In the genomic region with DNA sequence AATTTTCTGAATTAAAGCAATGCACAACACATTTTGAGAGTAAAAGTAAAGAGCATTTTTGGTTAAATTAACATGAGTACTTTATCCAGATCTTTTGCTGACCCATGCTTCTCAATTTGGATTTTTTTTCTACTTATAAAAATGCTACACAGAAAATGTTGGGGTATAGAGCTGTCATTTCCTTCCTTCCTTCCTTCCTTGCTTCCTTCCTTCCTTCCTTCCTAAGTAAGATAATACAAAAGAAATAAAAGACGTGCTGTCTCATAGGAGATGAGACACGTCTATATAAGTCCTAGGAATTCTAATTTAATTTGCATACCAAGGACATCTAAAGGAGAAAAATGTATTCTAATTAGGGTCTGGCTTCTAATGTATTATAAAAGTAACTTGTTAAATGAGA, we compare ENCODE assay signal across 25 cellular contexts. TPM values are rescaled to one million over a fixed set of nuclear protein-coding genes. Genes with fewer than 3 reads are reported as not detected.
DNase-seq lines count a peak whose midpoint lies in the region; ATAC-seq, FAIRE-seq and TF ChIP-seq lines count a peak whose summit lies in the region.
"Had no signal": no experiment of that assay in that cellular context is flagged by ENCODE, and none has a peak within 500 bp of the region (broad histone marks: within the 10 kb centered on the region; RNA-seq: fewer than 3 reads in every experiment).

No MANE protein-coding gene starts in this region.

- in situ Hi-C loops in Panc1 (cut with HindIII; ENCODE audit: low pct_unique_long_range_greater_than_20kb, low sequenced_read_pairs) (no loop called here), K562 (cut with MboI) (no loop called here)

- H3K4me3 ChIP-seq in HCT116 (replicated peaks in 1 of 2; ENCODE audit: low read depth in 1 of 2, low read length in 2 of 2), result no peak overlapping the region
- H3K4me3 ChIP-seq in Panc1 (ENCODE audit: low read depth in 2 of 2, low read length in 2 of 2), result no peak overlapping the region
- H3K4me3 ChIP-seq in K562, result no peak overlapping the region
- H3K4me3 ChIP-seq: BLaER1 treated with 17β-estradiol and CSF1 and Interleukin-3, amounts not matched to agents 10 nM and 100 nM; GM12878; GM23248 had no signal

- no peak for FAIRE-seq in K562 (lab: Jason Lieb, UNC)
- FAIRE-seq: D721Med, GM12878, GM19239, H1 had no signal

- RAD21 ChIA-PET in HCT116 (lab: Charles Lee; ENCODE audit: low non-redundant PET in 1 of 2, low total read pairs in 2 of 2, uncharacterized antibody in 2 of 2, unreplicated experiment in 2 of 2), result no interaction called here

- no peak for TF ChIP-seq EP300 in K562 (IDR thresholded peaks at IDR 0.05; ENCODE audit: low read length)

- H3K9me1 ChIP-seq in K562 (ENCODE audit: control insufficient read depth, insufficient read depth, low read length), result no peaks in the 10 kb centered on the region

- TF ChIP-seq POLR2A in HCT116 (IDR thresholded peaks at IDR 0.05; ENCODE audit: borderline replicate concordance, extremely low read depth, insufficient read depth, insufficient read length) (no peak), K562 (conservative IDR thresholded peaks at IDR 0.05) (no peak)

- H3K4me2 ChIP-seq in HCT116 (ENCODE audit: low read length), result no peak overlapping the region
- H3K4me2 ChIP-seq in K562 (ENCODE audit: insufficient read depth, low read length), result no peak overlapping the region
- H3K4me2 ChIP-seq: BLaER1 treated with 17β-estradiol and CSF1 and Interleukin-3, amounts not matched to agents 10 nM and 100 nM had no signal

- peaks cover 5% of the 10 kb centered on the region; the same call in 1 of the 2 replicates for H3K4me1 Mint-ChIP-seq in WTC11
- H3K4me1 Mint-ChIP-seq: CD14-positive monocyte; CD8-positive, alpha-beta memory T cell had no signal

- H3K9me3 ChIP-seq in HCT116 (ENCODE audit: control insufficient read depth in 1 of 2, insufficient read depth in 1 of 2, low read depth in 1 of 2, low read length in 2 of 2) (no peaks in the 10 kb centered on the region), Panc1 (ENCODE audit: control insufficient read depth, insufficient read depth, low read depth, low read length) (no peaks in the 10 kb centered on the region; the same call in 1 of the 2 replicates), K562 (replicated peaks; ENCODE audit: control insufficient read depth, insufficient read depth, low read depth, low read length) (no peaks in the 10 kb centered on the region)
- H3K9me3 ChIP-seq: BE2C; BLaER1 treated with 17β-estradiol and CSF1 and Interleukin-3, amounts not matched to agents 10 nM and 100 nM had no signal

- intact Hi-C loops in HCT116 (cut with micrococcal nuclease) (no loop called here), Panc1 (cut with micrococcal nuclease; ENCODE audit: unreplicated experiment) (no loop called here), K562 (cut with micrococcal nuclease) (loop anchor here (5.0 kb wide), 1 partner anchor 34 kb away; no protein-coding TSS in a partner anchor)

- H3K4me1 ChIP-seq in HCT116 (ENCODE audit: control insufficient read depth in 1 of 2, insufficient read depth in 2 of 2, low read length in 2 of 2), result peaks cover 23 to 62% of the 10 kb centered on the region in 2 experiments
- no peaks in the 10 kb centered on the region for H3K4me1 ChIP-seq in Panc1 (ENCODE audit: control insufficient read depth, insufficient read depth, low read length)
- H3K4me1 ChIP-seq in K562 (replicated peaks in 1 of 2; ENCODE audit: control insufficient read depth in 2 of 2, insufficient read depth in 2 of 2, low read length in 2 of 2), result peaks cover 6 to 24% of the 10 kb centered on the region in 2 experiments; a peak in 3 of 5 replicates
- H3K4me1 ChIP-seq: BE2C had no signal

- H3K4me3 Mint-ChIP-seq in WTC11, result no peak overlapping the region
- H3K4me3 Mint-ChIP-seq: CD14-positive monocyte; CD4-positive, alpha-beta T cell; CD8-positive, alpha-beta memory T cell; HFFc6 had no signal

- no peaks in the 10 kb centered on the region for H3K27me3 Mint-ChIP-seq in WTC11 (ENCODE audit: low read depth)

- H4K20me1 ChIP-seq in HCT116 (ENCODE audit: insufficient read depth), result no peaks in the 10 kb centered on the region
- H4K20me1 ChIP-seq in K562 (replicated peaks; ENCODE audit: control insufficient read depth, insufficient read depth, low read length), result no peaks in the 10 kb centered on the region
- H4K20me1 ChIP-seq: BLaER1 treated with 17β-estradiol and CSF1 and Interleukin-3, amounts not matched to agents 10 nM and 100 nM had no signal

- DNase-seq in HCT116 (ENCODE audit: low read depth, low spot score) (no peak), Panc1 (ENCODE audit: low read depth, low spot score) (no peak), K562 (ENCODE audit: extremely low read depth in 1 of 4, low spot score in 3 of 4) (no peak), WTC11 (ENCODE audit: low spot score) (no peak)
- no peak for DNase-seq in stimulated activated CD4-positive, alpha-beta T cell treated with anti-CD3 and anti-CD28 coated beads, Interleukin-4, amount 100 ng/mL, for 1 hour
- DNase-seq: ACHN; AML-193; BE2C; CD4-positive, alpha-beta T cell; CD8-positive, alpha-beta memory T cell; DMS 273 treated with DMSO at 0.1 percent for 48 hours; DMS79; EL; GDM1; GM23248; H7; HCEC 1CT; HFFc6 had no signal

- TF ChIP-seq RAD21 in HCT116 (IDR thresholded peaks at IDR 0.05; ENCODE audit: low read depth), result no peak
- TF ChIP-seq RAD21 in K562 (CRISPR knock-in tag; conservative IDR thresholded peaks at IDR 0.05 in 1 of 2, IDR thresholded peaks at IDR 0.05 in 1 of 2), result no peak

- no peak for ATAC-seq in HCT116
- ATAC-seq in Panc1, result no peak
- no peak for ATAC-seq in K562
- ATAC-seq in HG02884 (IDR thresholded peaks at IDR 0.05; ENCODE audit: unreplicated experiment), result no peak
- ATAC-seq in WTC11, result no peak
- ATAC-seq: GM12878 had no signal

- TF ChIP-seq CTCF in HCT116 (IDR thresholded peaks at IDR 0.05 in 2 of 3, conservative IDR thresholded peaks at IDR 0.05 in 1 of 3; ENCODE audit: borderline replicate concordance in 1 of 3, insufficient read depth in 1 of 3, low read depth in 2 of 3, low read length in 2 of 3) (no peak), Panc1 (IDR thresholded peaks at IDR 0.05) (no peak), K562 (IDR thresholded peaks at IDR 0.05 in 2 of 3, conservative IDR thresholded peaks at IDR 0.05 in 1 of 3; ENCODE audit: insufficient read depth in 2 of 3, low read depth in 1 of 3, low read length in 3 of 3) (no peak), WTC11 (IDR thresholded peaks at IDR 0.05) (no peak)

- no peak overlapping the region for H2AFZ ChIP-seq in HCT116 (ENCODE audit: low read depth, low read length, poor library complexity, severe bottlenecking)
- peak overlapping the region; percentile 21; the same call in 1 of the 2 replicates for H2AFZ ChIP-seq in K562 (ENCODE audit: low read depth, low read length)
- H2AFZ ChIP-seq: GM23248 had no signal

- WGBS in K562 (ENCODE audit: insufficient coverage, low coverage, missing lambda C conversion rate), result 77% methylated on average over 2 of the region's 2 CpGs

- H3K9me3 Mint-ChIP-seq in WTC11, result no peaks in the 10 kb centered on the region
- H3K9me3 Mint-ChIP-seq: CD4-positive, alpha-beta T cell; CD8-positive, alpha-beta memory T cell; HFFc6 had no signal

- POLR2A ChIA-PET in HCT116 (lab: Charles Lee), result no interaction called here
- POLR2A ChIA-PET in Panc1 (lab: Charles Lee), result no interaction called here
- POLR2A ChIA-PET in K562 (lab: Yijun Ruan, JAX), result interaction anchor here (1.0 kb wide), 1 partner anchor 18 kb away, joined by 3 read pairs; no protein-coding TSS in a partner anchor
- POLR2A ChIA-PET in WTC11 (lab: Charles Lee), result interaction anchor here (0.6 kb wide), 1 partner anchor 181 kb away, joined by 5 read pairs; no protein-coding TSS in a partner anchor

- CTCF ChIA-PET in HCT116 (lab: Charles Lee) (no interaction called here), Panc1 (lab: Charles Lee) (no interaction called here), K562 (lab: Yijun Ruan, JAX; ENCODE audit: low intra/inter-chr PET ratio) (no interaction called here), WTC11 (lab: Charles Lee) (no interaction called here)

- H3K27me3 ChIP-seq in HCT116 (ENCODE audit: insufficient read depth, low read length) (no peaks in the 10 kb centered on the region), Panc1 (ENCODE audit: control insufficient read depth, insufficient read depth, low read length) (no peaks in the 10 kb centered on the region), K562 (ENCODE audit: control insufficient read depth in 2 of 2, insufficient read depth in 2 of 2, low read length in 2 of 2) (no peaks in the 10 kb centered on the region)
- H3K27me3 ChIP-seq: BE2C; BLaER1 treated with 17β-estradiol and CSF1 and Interleukin-3, amounts not matched to agents 10 nM and 100 nM had no signal

- BruUV-seq in HCT116 (replicated peaks; lab: Mats Ljungman, UMichigan), result no TSS peak
- BruUV-seq in Panc1 (replicated peaks; lab: Mats Ljungman, UMichigan), result no TSS peak
- BruUV-seq in K562 (replicated peaks; lab: Mats Ljungman, UMichigan), result no TSS peak

- H3K36me3 Mint-ChIP-seq in WTC11, result no peaks in the 10 kb centered on the region
- H3K36me3 Mint-ChIP-seq: CD14-positive monocyte; CD8-positive, alpha-beta memory T cell had no signal

- H3K36me3 ChIP-seq in HCT116 (ENCODE audit: control insufficient read depth in 1 of 2, insufficient read depth in 2 of 2, low read length in 2 of 2) (peaks cover 0 to 3% of the 10 kb centered on the region in 2 experiments; a peak in 1 of 4 replicates), Panc1 (ENCODE audit: control insufficient read depth, insufficient read depth, low read length) (no peaks in the 10 kb centered on the region), K562 (ENCODE audit: control insufficient read depth, insufficient read depth, low read length) (no peaks in the 10 kb centered on the region)
- H3K36me3 ChIP-seq: BE2C; BLaER1 treated with 17β-estradiol and CSF1 and Interleukin-3, amounts not matched to agents 10 nM and 100 nM had no signal

- H3K9ac ChIP-seq in HCT116 (ENCODE audit: low read length), result peak overlapping the region; percentile 6; the same call in 1 of the 2 replicates
- no peak overlapping the region for H3K9ac ChIP-seq in K562 (ENCODE audit: insufficient read depth in 1 of 2, low read depth in 2 of 2, low read length in 2 of 2)
- H3K9ac ChIP-seq: BLaER1 treated with 17β-estradiol and CSF1 and Interleukin-3, amounts not matched to agents 10 nM and 100 nM; GM23248 had no signal

- no peaks in the 10 kb centered on the region for H3K9me2 ChIP-seq in HCT116 (ENCODE audit: insufficient read depth)

- H3K79me2 ChIP-seq in HCT116 (ENCODE audit: insufficient read depth, low read length), result no peaks in the 10 kb centered on the region; the same call in 1 of the 2 replicates
- no peaks in the 10 kb centered on the region for H3K79me2 ChIP-seq in K562 (ENCODE audit: control insufficient read depth, insufficient read depth, low read length)

- H3K27ac Mint-ChIP-seq in WTC11, result no peak overlapping the region
- H3K27ac Mint-ChIP-seq: CD14-positive monocyte; CD4-positive, alpha-beta T cell; CD8-positive, alpha-beta memory T cell; HFFc6 had no signal

- H3K27ac ChIP-seq in HCT116 (ENCODE audit: low read depth, low read length) (no peak overlapping the region), Panc1 (ENCODE audit: low read length) (peak overlapping the region; percentile 67), K562 (ENCODE audit: extremely low read depth, low read depth, low read length) (no peak overlapping the region)
- H3K27ac ChIP-seq: BLaER1 treated with 17β-estradiol and CSF1 and Interleukin-3, amounts not matched to agents 10 nM and 100 nM; GM23248 had no signal

RNA-seq across cellular contexts. Expression of gene CAV2, which starts 31.0 kb away (rescaled TPM):
- 157 TPM for total RNA-seq in HCT116 (2021; ENCODE audit: unreplicated experiment)
- 153 and 174 TPM in 2 replicates for polyA plus RNA-seq in HCT116 (2012)
- 217 TPM for total RNA-seq in Panc1 (2021; ENCODE audit: unreplicated experiment)
- 199 TPM for polyA plus RNA-seq in Panc1 (2012; ENCODE audit: insufficient read length)
- total RNA-seq in K562 (2011; cell fraction: chromatin; rRNA removed; ENCODE audit: low replicate concordance), result 38.0 and 48.6 TPM in 2 replicates
- 45.0 and 46.4 TPM in 2 replicates for total RNA-seq in K562 (2011; cell fraction: nucleolus; rRNA removed)
- total RNA-seq in K562 (2011; cell fraction: nucleoplasm; rRNA removed), result 52.1 and 67.7 TPM in 2 replicates
- 30.0 and 32.4 TPM in 2 replicates for total RNA-seq in K562 (2014; rRNA removed)
- 43.0 and 50.7 TPM in 2 replicates for total RNA-seq in K562 (2014; rRNA removed; fragmentation: Illumina TruSeq; extraction: Trizol)
- total RNA-seq in K562 (2015; rRNA removed; fragmentation: Illumina TruSeq; extraction: Trizol), result 43.9 and 49.3 TPM in 2 replicates
- total RNA-seq in K562 (2021), result 36.4 and 38.3 TPM in 2 replicates
- polyA plus RNA-seq in K562 (2011; rRNA removed), result 109 and 137 TPM in 2 replicates
- 80.8 and 129 TPM in 2 replicates for polyA plus RNA-seq in K562 (2011; cell fraction: cytosol; rRNA removed)
- polyA plus RNA-seq in K562 (2011; cell fraction: nucleus; rRNA removed), result 57.6 and 71.3 TPM in 2 replicates
- 25.3 and 39.5 TPM in 2 replicates for polyA plus RNA-seq in K562 (2012)
- 34.1 and 41.4 TPM in 2 replicates for polyA plus RNA-seq in K562 (2014; fragmentation: Illumina TruSeq; extraction: Trizol)
- polyA plus RNA-seq in K562 (2014; fragmentation: Nextera tagmentation; extraction: Ambion mirVana), result 10 to 100 TPM; 16.1 to 16.5 TPM
- 30.3 and 31.8 TPM in 2 replicates for polyA plus RNA-seq in K562 (2014; rRNA removed)
- polyA minus RNA-seq in K562 (2011; rRNA and poly(A)+ RNA removed), result 119 and 144 TPM in 2 replicates
- polyA minus RNA-seq in K562 (2011; cell fraction: cytosol; rRNA and poly(A)+ RNA removed), result 58.1 and 68.9 TPM in 2 replicates
- polyA minus RNA-seq in K562 (2011; cell fraction: nucleus; rRNA and poly(A)+ RNA removed), result 39.6 and 59.2 TPM in 2 replicates
- total RNA-seq in WTC11 (2021), result 1.9 to 4.3 TPM (median 2.4 TPM) in 3 replicates
- total RNA-seq: CD4-positive, alpha-beta T cell; CD8-positive, alpha-beta memory T cell had no signal
- polyA plus RNA-seq: CD8-positive, alpha-beta memory T cell had no signal

RNA-seq across cellular contexts. Expression of gene CAV1, which starts 56.3 kb away (rescaled TPM):
- total RNA-seq in HCT116 (2021; ENCODE audit: unreplicated experiment) (298 TPM), Panc1 (2021; ENCODE audit: unreplicated experiment) (496 TPM), K562 (2014; rRNA removed) (0.08 and 1.1 TPM in 2 replicates), K562 (2014; rRNA removed; fragmentation: Illumina TruSeq; extraction: Trizol) (0.16 and 0.29 TPM in 2 replicates), K562 (2015; rRNA removed; fragmentation: Illumina TruSeq; extraction: Trizol) (0.40 and 0.64 TPM in 2 replicates), K562 (2021) (1.0 and 1.5 TPM in 2 replicates), WTC11 (2021) (10.9 to 19.7 TPM (median 11.5 TPM) in 3 replicates)
- polyA plus RNA-seq in HCT116 (2012), result 358 and 529 TPM in 2 replicates
- 465 TPM for polyA plus RNA-seq in Panc1 (2012; ENCODE audit: insufficient read length)
- 0.79 and 1.5 TPM in 2 replicates for total RNA-seq in K562 (2011; cell fraction: chromatin; rRNA removed; ENCODE audit: low replicate concordance)
- total RNA-seq in K562 (2011; cell fraction: nucleolus; rRNA removed), result 1.2 TPM in 1 of 2 replicates, not detected in the other
- 1.5 TPM in 1 of 2 replicates, not detected in the other for total RNA-seq in K562 (2011; cell fraction: nucleoplasm; rRNA removed)
- polyA plus RNA-seq in K562 (2011; rRNA removed) (1.5 and 2.5 TPM in 2 replicates), K562 (2014; fragmentation: Illumina TruSeq; extraction: Trizol) (0.62 and 0.86 TPM in 2 replicates), K562 (2014; fragmentation: Nextera tagmentation; extraction: Ambion mirVana) (under 1 TPM; 0.63 to 0.82 TPM), K562 (2014; rRNA removed) (0.08 and 0.49 TPM in 2 replicates)
- 4.8 and 4.9 TPM in 2 replicates for polyA plus RNA-seq in K562 (2011; cell fraction: cytosol; rRNA removed)
- 1.9 and 3.3 TPM in 2 replicates for polyA plus RNA-seq in K562 (2011; cell fraction: nucleus; rRNA removed)
- 0.51 and 0.55 TPM in 2 replicates for polyA plus RNA-seq in K562 (2012)
- polyA minus RNA-seq in K562 (2011; rRNA and poly(A)+ RNA removed), result 3.4 and 5.0 TPM in 2 replicates
- polyA minus RNA-seq in K562 (2011; cell fraction: cytosol; rRNA and poly(A)+ RNA removed), result 0.76 and 2.1 TPM in 2 replicates
- 1.00 and 1.2 TPM in 2 replicates for polyA minus RNA-seq in K562 (2011; cell fraction: nucleus; rRNA and poly(A)+ RNA removed)
- total RNA-seq: CD4-positive, alpha-beta T cell had no signal
- polyA plus RNA-seq: CD14-positive monocyte; CD8-positive, alpha-beta memory T cell had no signal

Comparison
In these comparisons a context has a peak if more than half of its experiments do, and no peak if none do; other contexts are left out.
1. RNA of gene CAV1, which starts 56.3 kb away (total RNA-seq): 496 TPM in Panc1 (single experiment) and 298 TPM in HCT116 (single experiment); 10.9 to 19.7 TPM in WTC11 and 0.08 to 1.5 TPM in K562; every median in the first group is over 10 times any median in the second.
2. POLR2A ChIA-PET loops: an anchor here in K562 (1.0 kb wide) and WTC11 (0.6 kb wide); none called in HCT116 and Panc1.